Comparison of ENCODE assay signal across 1 cellular context in genomic region chr12:87704374-87704773, GRCh38.
A peak's percentile ranks its signal among the peaks of the same experiment; 100 is the strongest.
TF ChIP-seq lines count a peak whose summit lies in the region.

No MANE protein-coding gene starts in this region.

TF ChIP-seq in Ishikawa, 13 proteins besides CTCF, POLR2A, EP300 and RAD21 (continued from another document):
- TF ChIP-seq REST (IDR thresholded peaks at IDR 0.05; ENCODE audit: low read depth) (no peak), MAX (IDR thresholded peaks at IDR 0.05) (peak; percentile 81), TCF12 (IDR thresholded peaks at IDR 0.05; ENCODE audit: low read depth) (peak; percentile 92), ZBTB7A (IDR thresholded peaks at IDR 0.05; ENCODE audit: low read depth) (no peak), USF1 (IDR thresholded peaks at IDR 0.05) (peak; percentile 82), EGR1 (IDR thresholded peaks at IDR 0.05) (no peak), TAF1 (IDR thresholded peaks at IDR 0.05; ENCODE audit: low read depth) (no peak), CEBPB (IDR thresholded peaks at IDR 0.05) (0 out of 2 replicates have a peak, but pooled peaks have one; percentile 6)
TF ChIP-seq in Ishikawa: peak in this region for 7.
